28 cellular contexts compared by ENCODE assay signal in the genomic region with DNA sequence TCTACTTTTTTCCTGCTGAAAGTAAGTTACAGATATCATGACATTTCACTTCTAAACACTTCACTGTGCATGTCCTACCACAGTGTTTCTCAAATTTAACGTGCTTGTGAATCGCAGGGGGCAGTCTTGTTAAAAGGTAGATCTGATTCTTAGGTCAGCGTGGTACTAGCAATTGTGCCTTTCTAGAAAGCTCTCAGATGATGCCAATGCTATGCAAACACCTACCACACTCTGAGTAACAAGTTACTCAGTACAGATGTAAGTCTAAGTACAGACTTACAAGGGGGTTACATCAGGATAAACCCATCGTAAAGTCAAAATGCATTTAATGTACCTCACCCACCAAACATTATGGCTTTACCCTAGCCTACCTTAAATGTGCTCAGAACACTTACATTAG.
"Had no signal": no experiment of that assay in that cellular context is flagged by ENCODE, and none has a peak within 500 bp of the region (broad histone marks: within the 10 kb centered on the region; RNA-seq: fewer than 3 reads in every experiment).

No MANE protein-coding gene starts in this region.

- H3K4me3 ChIP-seq: ascending aorta, breast epithelium, coronary artery, dorsolateral prefrontal cortex, esophagus muscularis mucosa, gastrocnemius medialis, heart left ventricle had no signal

- H3K36me3 ChIP-seq: breast epithelium had no signal

- H3K27me3 ChIP-seq: ascending aorta, breast epithelium, dorsolateral prefrontal cortex, esophagus muscularis mucosa, foreskin keratinocyte, gastrocnemius medialis, heart left ventricle had no signal

- DNase-seq: activated CD4-positive, alpha-beta T cell treated with anti-CD3 and anti-CD28 coated beads for 1 hour; activated CD4-positive, alpha-beta T cell treated with anti-CD3 and anti-CD28 coated beads for 4 hours; activated CD4-positive, alpha-beta T cell treated with anti-CD3 and anti-CD28 coated beads, Interleukin-2, amount 10 ng/mL, durations not matched to agents 7 days and 5 days; activated CD4-positive, alpha-beta T cell treated with anti-CD3 and anti-CD28 coated beads, Interleukin-2, amount 50 U/mL, for 4 hours; activated CD8-positive, alpha-beta memory T cell treated with anti-CD3 and anti-CD28 coated beads for 24 hours; activated CD8-positive, alpha-beta T cell treated with anti-CD3 and anti-CD28 coated beads for 36 hours; activated gamma-delta T cell; activated naive CD4-positive, alpha-beta T cell; activated naive CD4-positive, alpha-beta T cell treated with anti-CD3 and anti-CD28 coated beads, Interleukin-2, amount 10 ng/mL, durations not matched to agents 7 days and 5 days; activated naive CD8-positive, alpha-beta T cell treated with anti-CD3 and anti-CD28 coated beads, Interleukin-2, amount 10 ng/mL, durations not matched to agents 7 days and 5 days; activated T-cell treated with anti-CD3 and anti-CD28 coated beads, Interleukin-2, amount 50 U/mL, for 1 hour; activated T-cell treated with anti-CD3 and anti-CD28 coated beads, Interleukin-2, amount 50 U/mL, for 48 hours; dorsolateral prefrontal cortex; effector memory CD4-positive, alpha-beta T cell; endodermal cell; erythroblast; foreskin keratinocyte; gastrocnemius medialis; glutamatergic neuron; heart left ventricle; T-helper 2 cell had no signal

- ATAC-seq: activated CD8-positive, alpha-beta T cell treated with anti-CD3 and anti-CD28 coated beads for 36 hours; activated naive CD4-positive, alpha-beta T cell treated with anti-CD3 and anti-CD28 coated beads, Interleukin-2, amount 50 U/mL, for 72 hours; foreskin keratinocyte; gastrocnemius medialis; heart left ventricle; WTC11 had no signal

- H3K27ac ChIP-seq: ascending aorta, breast epithelium, coronary artery, dorsolateral prefrontal cortex, esophagus muscularis mucosa, foreskin keratinocyte, gastrocnemius medialis, heart left ventricle, VCaP had no signal

- H3K4me1 ChIP-seq: ascending aorta, breast epithelium, foreskin keratinocyte had no signal

- H3K9me3 ChIP-seq: ascending aorta, breast epithelium, esophagus muscularis mucosa, gastrocnemius medialis, heart left ventricle had no signal
